ENCODE assay signal across 7 cellular contexts in the genomic region with DNA sequence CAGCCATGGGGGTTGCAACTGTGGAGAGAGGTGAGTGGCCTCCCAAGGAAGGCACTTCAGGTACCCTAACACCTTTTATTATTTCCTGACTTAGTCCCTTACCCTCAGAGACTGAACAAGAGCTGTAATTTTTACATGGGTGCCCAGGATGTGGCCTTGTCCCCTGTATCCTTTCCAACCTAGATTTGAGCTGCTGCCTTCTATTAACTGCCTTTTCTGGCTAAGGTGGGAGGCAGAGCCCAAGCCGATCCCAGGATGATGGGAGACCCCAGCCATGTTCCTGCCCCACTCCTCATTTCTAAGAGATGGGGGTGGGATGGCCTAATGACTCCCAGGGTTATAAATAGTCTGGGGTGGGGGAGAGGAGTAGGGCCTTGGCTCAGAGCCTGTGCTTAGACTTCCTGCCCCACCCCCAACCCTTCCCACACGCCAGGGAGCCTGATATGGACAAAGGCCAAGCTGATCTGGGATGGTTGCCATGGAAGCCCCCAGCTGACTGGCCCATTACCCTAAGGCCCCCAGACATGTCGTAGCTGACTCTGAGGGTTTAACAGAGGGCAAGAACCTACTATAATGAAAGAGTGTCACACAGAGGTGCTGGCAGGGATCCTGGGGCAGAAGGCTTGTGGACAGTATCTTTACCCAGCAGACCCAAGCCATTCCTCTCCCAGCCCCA.
A peak's percentile ranks its signal among the peaks of the same experiment; 100 is the strongest.
DNase-seq lines count a peak whose midpoint lies in the region; TF ChIP-seq lines count a peak whose summit lies in the region.
"Had no signal": no experiment of that assay in that cellular context is flagged by ENCODE, and none has a peak within 500 bp of the region (broad histone marks: within the 10 kb centered on the region; RNA-seq: fewer than 3 reads in every experiment).

No MANE protein-coding gene starts in this region.

- peaks cover 10 to 36% of the 10 kb centered on the region in 2 donors for H3K4me1 ChIP-seq in muscle layer of duodenum (ENCODE audit: control insufficient read depth in 1 of 2, insufficient read depth in 2 of 2, low read length in 2 of 2)

- TF ChIP-seq CTCF in brain microvascular endothelial cell (IDR thresholded peaks at IDR 0.05; ENCODE audit: low read depth, low read length, missing control alignments): no peak

- H3K27ac ChIP-seq in brain microvascular endothelial cell: no peak overlapping the region
- H3K27ac ChIP-seq in muscle layer of duodenum (ENCODE audit: low read length): peak overlapping the region; percentile 77

- H3K27me3 ChIP-seq in brain microvascular endothelial cell (replicated peaks): no peaks in the 10 kb centered on the region
- no peaks in the 10 kb centered on the region for H3K27me3 ChIP-seq in muscle layer of duodenum (ENCODE audit: low read depth, low read length)

- H3K4me3 ChIP-seq in brain microvascular endothelial cell (ENCODE audit: low read depth, low read length): no peak overlapping the region
- peak overlapping the region; percentile 77 to 87 for H3K4me3 ChIP-seq in muscle layer of duodenum (ENCODE audit: low read depth in 1 of 2, low read length in 2 of 2)

- in situ Hi-C loops in brain microvascular endothelial cell (cut with HindIII; ENCODE audit: low pct_ligation_motif_present, low sequenced_read_pairs): no loop called here

- H3K9me3 ChIP-seq in muscle layer of duodenum (ENCODE audit: control insufficient read depth in 1 of 2, low read length in 2 of 2): no peaks in the 10 kb centered on the region

- H3K36me3 ChIP-seq in brain microvascular endothelial cell (replicated peaks) (no peaks in the 10 kb centered on the region), muscle layer of duodenum (ENCODE audit: control insufficient read depth in 1 of 2, insufficient read depth in 2 of 2, low read length in 2 of 2) (peaks cover 15 to 27% of the 10 kb centered on the region in 2 donors)

- DNase-seq in EH (ENCODE audit: low read depth) (peak; percentile 66), brain microvascular endothelial cell (peak; percentile 13), T-helper 9 cell (no peak), AG08396 (ENCODE audit: low spot score) (no peak)
- DNase-seq in activated CD8-positive, alpha-beta memory T cell treated with anti-CD3 and anti-CD28 coated beads for 24 hours: no peak
- DNase-seq: NCI-H226 had no signal

Comparison
In these comparisons a context has a peak if more than half of its experiments do, and no peak if none do; other contexts are left out.
1. DNase-seq: peak in EH (single experiment) and brain microvascular endothelial cell (single experiment); none in T-helper 9 cell (single experiment), activated CD8-positive, alpha-beta memory T cell treated with anti-CD3 and anti-CD28 coated beads for 24 hours (single experiment) and AG08396 (single experiment).